Comparison of ENCODE assay signal across 1 cellular context in the genomic region with DNA sequence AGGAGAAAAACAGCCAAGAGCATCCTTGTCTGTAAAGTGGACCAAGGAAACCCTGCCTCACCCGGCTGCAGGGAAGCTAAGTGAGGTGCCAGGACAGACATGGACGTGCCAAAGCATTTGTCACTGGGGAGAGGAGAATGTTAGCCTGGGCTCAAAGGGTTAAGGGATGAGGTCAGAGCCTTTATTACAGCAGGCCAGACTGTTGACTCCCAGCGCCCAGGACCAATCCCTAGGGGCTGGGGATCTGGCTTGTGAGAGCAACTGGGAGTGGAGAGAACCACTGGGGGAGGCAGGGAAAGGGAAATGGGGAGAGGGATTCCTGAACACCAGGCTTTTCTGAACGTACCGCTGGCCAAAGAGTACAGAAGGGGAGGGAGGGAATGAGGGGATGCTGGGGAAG.
TF ChIP-seq lines count a peak whose summit lies in the region.

No MANE protein-coding gene starts in this region.

TF ChIP-seq in HEK293, 187 proteins besides CTCF, POLR2A, EP300 and RAD21 (continued from another document):
- TF ChIP-seq, protein P1, sequence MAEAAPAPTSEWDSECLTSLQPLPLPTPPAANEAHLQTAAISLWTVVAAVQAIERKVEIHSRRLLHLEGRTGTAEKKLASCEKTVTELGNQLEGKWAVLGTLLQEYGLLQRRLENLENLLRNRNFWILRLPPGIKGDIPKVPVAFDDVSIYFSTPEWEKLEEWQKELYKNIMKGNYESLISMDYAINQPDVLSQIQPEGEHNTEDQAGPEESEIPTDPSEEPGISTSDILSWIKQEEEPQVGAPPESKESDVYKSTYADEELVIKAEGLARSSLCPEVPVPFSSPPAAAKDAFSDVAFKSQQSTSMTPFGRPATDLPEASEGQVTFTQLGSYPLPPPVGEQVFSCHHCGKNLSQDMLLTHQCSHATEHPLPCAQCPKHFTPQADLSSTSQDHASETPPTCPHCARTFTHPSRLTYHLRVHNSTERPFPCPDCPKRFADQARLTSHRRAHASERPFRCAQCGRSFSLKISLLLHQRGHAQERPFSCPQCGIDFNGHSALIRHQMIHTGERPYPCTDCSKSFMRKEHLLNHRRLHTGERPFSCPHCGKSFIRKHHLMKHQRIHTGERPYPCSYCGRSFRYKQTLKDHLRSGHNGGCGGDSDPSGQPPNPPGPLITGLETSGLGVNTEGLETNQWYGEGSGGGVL (tag by site-specific recombination; IDR thresholded peaks at IDR 0.05): peak; percentile 42; the same call in 1 of the 2 replicates
- TF ChIP-seq, protein P2, sequence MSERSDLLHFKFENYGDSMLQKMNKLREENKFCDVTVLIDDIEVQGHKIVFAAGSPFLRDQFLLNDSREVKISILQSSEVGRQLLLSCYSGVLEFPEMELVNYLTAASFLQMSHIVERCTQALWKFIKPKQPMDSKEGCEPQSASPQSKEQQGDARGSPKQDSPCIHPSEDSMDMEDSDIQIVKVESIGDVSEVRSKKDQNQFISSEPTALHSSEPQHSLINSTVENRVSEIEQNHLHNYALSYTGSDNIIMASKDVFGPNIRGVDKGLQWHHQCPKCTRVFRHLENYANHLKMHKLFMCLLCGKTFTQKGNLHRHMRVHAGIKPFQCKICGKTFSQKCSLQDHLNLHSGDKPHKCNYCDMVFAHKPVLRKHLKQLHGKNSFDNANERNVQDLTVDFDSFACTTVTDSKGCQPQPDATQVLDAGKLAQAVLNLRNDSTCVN (tag by site-specific recombination; optimal IDR thresholded peaks at IDR 0.05): peak; percentile 8
- TF ChIP-seq ZBTB20 (tag by site-specific recombination; IDR thresholded peaks at IDR 0.05) (no peak), ZNF341 (tag by site-specific recombination; IDR thresholded peaks at IDR 0.05; ENCODE audit: low read depth) (no peak)
